ENCODE assay signal across 29 cellular contexts in genomic region chr13:59201836-59202235, GRCh38.
"Had no signal": no experiment of that assay in that cellular context is flagged by ENCODE, and none has a peak within 500 bp of the region (broad histone marks: within the 10 kb centered on the region; RNA-seq: fewer than 3 reads in every experiment).

No MANE protein-coding gene starts in this region.

- H3K4me3 ChIP-seq: Peyer's patch had no signal

- ATAC-seq: activated naive CD8-positive, alpha-beta T cell treated with anti-CD3 and anti-CD28 coated beads, Interleukin-2, amount 50 U/mL, for 24 hours; activated T-cell treated with anti-CD3 and anti-CD28 coated beads, Interleukin-2, amount 50 U/mL, for 4 hours had no signal

- DNase-seq: activated B cell treated with CpG ODN at 0.5 μM for 24 hours; activated CD4-positive, alpha-beta memory T cell treated with anti-CD3 and anti-CD28 coated beads for 36 hours; activated CD4-positive, alpha-beta T cell treated with anti-CD3 and anti-CD28 coated beads for 4 hours; activated CD4-positive, alpha-beta T cell treated with anti-CD3 and anti-CD28 coated beads, Interleukin-2, amount 50 U/mL, for 1 hour; activated CD4-positive, CD25-positive, alpha-beta regulatory T cell treated with anti-CD3 and anti-CD28 coated beads, Interleukin-2, amount 50 U/mL, for 72 hours; activated CD8-positive, alpha-beta memory T cell treated with anti-CD3 and anti-CD28 coated beads, Interleukin-2, amount 50 U/mL, for 4 hours; activated gamma-delta T cell treated with Interleukin-2 at 50 U/mL for 16 hours; activated naive CD4-positive, alpha-beta T cell treated with anti-CD3 and anti-CD28 coated beads for 36 hours; activated naive CD8-positive, alpha-beta T cell treated with anti-CD3 and anti-CD28 coated beads, Interleukin-2, amount 50 U/mL, for 24 hours; activated T-cell treated with anti-CD3 and anti-CD28 coated beads for 4 hours; activated T-cell treated with anti-CD3 and anti-CD28 coated beads, Interleukin-2, amount 50 U/mL, for 4 hours; anterior cingulate cortex; caudate nucleus; Karpas-422; KBM-7; NCI-H1105; NCI-H1436; NCI-H1694; NCI-H1930; NCI-H345; NCI-H524 treated with DMSO at 0.1 percent for 48 hours; Peyer's patch; RPMI8226; SIG-M5; SW 1271; T-helper 1 cell; T-helper 2 cell; T-helper 9 cell had no signal

- H3K9me3 ChIP-seq: Peyer's patch had no signal

- H3K27ac ChIP-seq: Peyer's patch, VCaP had no signal

- H3K36me3 ChIP-seq: Peyer's patch had no signal

- H3K4me1 ChIP-seq: Peyer's patch had no signal

- H3K27me3 ChIP-seq: Peyer's patch had no signal
